1 cellular context compared by ENCODE assay signal in genomic region chr10:53023411-53023810, GRCh38.
TF ChIP-seq lines count a peak whose summit lies in the region.

No MANE protein-coding gene starts in this region.

TF ChIP-seq in H1, 55 proteins besides CTCF, POLR2A, EP300 and RAD21:
- TF ChIP-seq BCL11A (IDR thresholded peaks at IDR 0.05; ENCODE audit: low read depth in 2 of 2, low read length in 2 of 2), result no peak
- TF ChIP-seq ATF2 (IDR thresholded peaks at IDR 0.05; ENCODE audit: low read length), result no peak
- TF ChIP-seq BRCA1 (IDR thresholded peaks at IDR 0.05; ENCODE audit: low read depth, low read length), result no peak
- no peak for TF ChIP-seq JUN (IDR thresholded peaks at IDR 0.05; ENCODE audit: low read depth, low read length)
- TF ChIP-seq TAF1 (IDR thresholded peaks at IDR 0.05; ENCODE audit: low read depth, low read length), result no peak
- TF ChIP-seq RFX5 (IDR thresholded peaks at IDR 0.05; ENCODE audit: borderline replicate concordance, low read depth, low read length), result no peak
- TF ChIP-seq CEBPB (IDR thresholded peaks at IDR 0.05; ENCODE audit: low read depth, low read length), result no peak
- TF ChIP-seq GABPA (IDR thresholded peaks at IDR 0.05; ENCODE audit: borderline replicate concordance, insufficient read depth, low read length), result no peak
- TF ChIP-seq EGR1 (IDR thresholded peaks at IDR 0.05; ENCODE audit: borderline replicate concordance, low read depth, low read length), result no peak
- no peak for TF ChIP-seq CBX8 (IDR thresholded peaks at IDR 0.05; ENCODE audit: borderline replicate concordance, low read depth, low read length)
- no peak for TF ChIP-seq NRF1 (IDR thresholded peaks at IDR 0.05; ENCODE audit: low read depth, low read length)
- no peak for TF ChIP-seq MAX (IDR thresholded peaks at IDR 0.05)
TF ChIP-seq in H1: peak in this region for 0.
